In genomic region chr14:69708586-69709169, GRCh38 we compare ENCODE assay signal across 8 cellular contexts. TPM values are rescaled to one million over a fixed set of nuclear protein-coding genes. Genes with fewer than 3 reads are reported as not detected.
A peak's percentile ranks its signal among the peaks of the same experiment; 100 is the strongest.
DNase-seq lines count a peak whose midpoint lies in the region; ATAC-seq and TF ChIP-seq lines count a peak whose summit lies in the region.

No MANE protein-coding gene starts in this region.

- BruUV-seq in PC-9 (replicated peaks; lab: Mats Ljungman, UMichigan) = no TSS peak

- H2AFZ ChIP-seq in PC-9 = no peak overlapping the region

- no peak overlapping the region for H3K4me2 ChIP-seq in PC-9

- H3K79me2 ChIP-seq in PC-9 (ENCODE audit: low read depth) = no peaks in the 10 kb centered on the region

- no peaks in the 10 kb centered on the region for H3K27me3 Mint-ChIP-seq in activated T-cell treated with anti-CD3 and anti-CD28 coated beads, Interleukin-2, amount 50 U/mL, for 4 hours (ENCODE audit: low read depth)
- H3K27me3 Mint-ChIP-seq in dendritic cell treated with granulocyte-macrophage colony-stimulating factor and Interleukin-4, amounts not matched to agents 40 ng/mL and 50 ng/mL, for 4 days = no peaks in the 10 kb centered on the region

- H3F3A ChIP-seq in PC-9 (ENCODE audit: insufficient read depth, low read depth) = peaks cover 5% of the 10 kb centered on the region; the same call in 1 of the 2 replicates

- CTCF ChIA-PET in PC-9 (lab: Charles Lee) = no interaction called here

- DNase-seq in activated T-cell treated with anti-CD3 and anti-CD28 coated beads, Interleukin-2, amount 50 U/mL, for 4 hours = no peak
- no peak for DNase-seq in activated T-cell treated with anti-CD3 and anti-CD28 coated beads for 4 hours
- DNase-seq in PC-9 = no peak
- DNase-seq in stimulated activated CD4-positive, alpha-beta T cell treated with anti-CD3 and anti-CD28 coated beads, Interleukin-15, amount 100 ng/mL, for 24 hours = peak; percentile 48
- DNase-seq in OCI-M2 (lab: John Stamatoyannopoulos, UW; ENCODE audit: unreplicated experiment) = no peak
- no peak for DNase-seq in left ventricle myocardium inferior

- H3K36me3 ChIP-seq in PC-9 (ENCODE audit: low read depth) = no peaks in the 10 kb centered on the region
- peaks cover 56% of the 10 kb centered on the region for H3K36me3 ChIP-seq in left ventricle myocardium inferior

- H3K9me3 Mint-ChIP-seq in activated T-cell treated with anti-CD3 and anti-CD28 coated beads, Interleukin-2, amount 50 U/mL, for 4 hours = no peaks in the 10 kb centered on the region
- H3K9me3 Mint-ChIP-seq in dendritic cell treated with granulocyte-macrophage colony-stimulating factor and Interleukin-4, amounts not matched to agents 40 ng/mL and 50 ng/mL, for 4 days = no peaks in the 10 kb centered on the region

- peaks cover 57% of the 10 kb centered on the region for H3K36me3 Mint-ChIP-seq in activated T-cell treated with anti-CD3 and anti-CD28 coated beads, Interleukin-2, amount 50 U/mL, for 4 hours (ENCODE audit: insufficient read depth)
- H3K36me3 Mint-ChIP-seq in dendritic cell treated with granulocyte-macrophage colony-stimulating factor and Interleukin-4, amounts not matched to agents 40 ng/mL and 50 ng/mL, for 4 days (ENCODE audit: low read depth) = peaks cover 98% of the 10 kb centered on the region

- intact Hi-C loops in PC-9 (cut with micrococcal nuclease; ENCODE audit: unreplicated experiment) = no loop called here
- intact Hi-C loops in dendritic cell treated with granulocyte-macrophage colony-stimulating factor and Interleukin-4, amounts not matched to agents 40 ng/mL and 50 ng/mL, for 4 days (cut with micrococcal nuclease) = no loop called here
- intact Hi-C loops in left ventricle myocardium inferior (cut with micrococcal nuclease) = no loop called here

- no peaks in the 10 kb centered on the region for H3K4me1 ChIP-seq in PC-9 (replicated peaks; ENCODE audit: insufficient read depth)
- peaks cover 61% of the 10 kb centered on the region for H3K4me1 ChIP-seq in left ventricle myocardium inferior

- H3K27me3 ChIP-seq in PC-9 (ENCODE audit: insufficient read depth, low read depth) (no peaks in the 10 kb centered on the region), left ventricle myocardium inferior (ENCODE audit: low read depth) (no peaks in the 10 kb centered on the region)

- no peaks in the 10 kb centered on the region for H4K20me1 ChIP-seq in PC-9 (ENCODE audit: insufficient read depth)

- H3K9me3 ChIP-seq in PC-9 (ENCODE audit: insufficient read depth, low read depth) (no peaks in the 10 kb centered on the region), left ventricle myocardium inferior (replicated peaks) (no peaks in the 10 kb centered on the region)

- no peaks in the 10 kb centered on the region for H3K9me2 ChIP-seq in PC-9 (ENCODE audit: insufficient read depth)

- H3K27ac Mint-ChIP-seq in dendritic cell treated with granulocyte-macrophage colony-stimulating factor and Interleukin-4, amounts not matched to agents 40 ng/mL and 50 ng/mL, for 4 days = peak overlapping the region; percentile 88

- H3K4me3 Mint-ChIP-seq in activated T-cell treated with anti-CD3 and anti-CD28 coated beads, Interleukin-2, amount 50 U/mL, for 4 hours = no peak overlapping the region
- no peak overlapping the region for H3K4me3 Mint-ChIP-seq in dendritic cell treated with granulocyte-macrophage colony-stimulating factor and Interleukin-4, amounts not matched to agents 40 ng/mL and 50 ng/mL, for 4 days

- TF ChIP-seq CTCF in PC-9 (conservative IDR thresholded peaks at IDR 0.05) (peak; percentile 54), left ventricle myocardium inferior (IDR thresholded peaks at IDR 0.05; ENCODE audit: borderline replicate concordance) (no peak)

- H3K4me1 Mint-ChIP-seq in activated T-cell treated with anti-CD3 and anti-CD28 coated beads, Interleukin-2, amount 50 U/mL, for 4 hours (ENCODE audit: low read depth) = peaks cover 39% of the 10 kb centered on the region
- peaks cover 84% of the 10 kb centered on the region for H3K4me1 Mint-ChIP-seq in dendritic cell treated with granulocyte-macrophage colony-stimulating factor and Interleukin-4, amounts not matched to agents 40 ng/mL and 50 ng/mL, for 4 days (ENCODE audit: low read depth)

- H3K27ac ChIP-seq in PC-9 (no peak overlapping the region), left ventricle myocardium inferior (replicated peaks) (no peak overlapping the region)

- ATAC-seq in activated T-cell treated with anti-CD3 and anti-CD28 coated beads, Interleukin-2, amount 50 U/mL, for 4 hours = peak; percentile 74 to 80
- ATAC-seq in HG02571 (IDR thresholded peaks at IDR 0.05; ENCODE audit: unreplicated experiment) = no peak

- POLR2A ChIA-PET in PC-9 (lab: Charles Lee; ENCODE audit: unreplicated experiment) = interaction anchor here (0.6 kb wide), 1 partner anchor 65 kb away, joined by 6 read pairs; no protein-coding TSS in a partner anchor

- H3K4me3 ChIP-seq in PC-9 = no peak overlapping the region
- H3K4me3 ChIP-seq in left ventricle myocardium inferior = no peak overlapping the region

RNA-seq across cellular contexts. Expression of gene SRSF5, which starts 58.3 kb away (rescaled TPM):
- 100 to 1,000 TPM; 321 to 342 (median 325) TPM for total RNA-seq in activated T-cell treated with anti-CD3 and anti-CD28 coated beads, Interleukin-2, amount 50 U/mL, for 4 hours
- 385 and 395 TPM in 2 replicates for total RNA-seq in PC-9 (2021)
- 167 TPM for total RNA-seq in left ventricle myocardium inferior
